In genomic region chr15:70078578-70079417, GRCh38 we compare ENCODE assay signal across 2 cellular contexts.
A peak's percentile ranks its signal among the peaks of the same experiment; 100 is the strongest.
TF ChIP-seq lines count a peak whose summit lies in the region.

No MANE protein-coding gene starts in this region.

TF ChIP-seq in GM12878, 131 proteins besides CTCF, POLR2A, EP300 and RAD21:
- TF ChIP-seq, protein P1, sequence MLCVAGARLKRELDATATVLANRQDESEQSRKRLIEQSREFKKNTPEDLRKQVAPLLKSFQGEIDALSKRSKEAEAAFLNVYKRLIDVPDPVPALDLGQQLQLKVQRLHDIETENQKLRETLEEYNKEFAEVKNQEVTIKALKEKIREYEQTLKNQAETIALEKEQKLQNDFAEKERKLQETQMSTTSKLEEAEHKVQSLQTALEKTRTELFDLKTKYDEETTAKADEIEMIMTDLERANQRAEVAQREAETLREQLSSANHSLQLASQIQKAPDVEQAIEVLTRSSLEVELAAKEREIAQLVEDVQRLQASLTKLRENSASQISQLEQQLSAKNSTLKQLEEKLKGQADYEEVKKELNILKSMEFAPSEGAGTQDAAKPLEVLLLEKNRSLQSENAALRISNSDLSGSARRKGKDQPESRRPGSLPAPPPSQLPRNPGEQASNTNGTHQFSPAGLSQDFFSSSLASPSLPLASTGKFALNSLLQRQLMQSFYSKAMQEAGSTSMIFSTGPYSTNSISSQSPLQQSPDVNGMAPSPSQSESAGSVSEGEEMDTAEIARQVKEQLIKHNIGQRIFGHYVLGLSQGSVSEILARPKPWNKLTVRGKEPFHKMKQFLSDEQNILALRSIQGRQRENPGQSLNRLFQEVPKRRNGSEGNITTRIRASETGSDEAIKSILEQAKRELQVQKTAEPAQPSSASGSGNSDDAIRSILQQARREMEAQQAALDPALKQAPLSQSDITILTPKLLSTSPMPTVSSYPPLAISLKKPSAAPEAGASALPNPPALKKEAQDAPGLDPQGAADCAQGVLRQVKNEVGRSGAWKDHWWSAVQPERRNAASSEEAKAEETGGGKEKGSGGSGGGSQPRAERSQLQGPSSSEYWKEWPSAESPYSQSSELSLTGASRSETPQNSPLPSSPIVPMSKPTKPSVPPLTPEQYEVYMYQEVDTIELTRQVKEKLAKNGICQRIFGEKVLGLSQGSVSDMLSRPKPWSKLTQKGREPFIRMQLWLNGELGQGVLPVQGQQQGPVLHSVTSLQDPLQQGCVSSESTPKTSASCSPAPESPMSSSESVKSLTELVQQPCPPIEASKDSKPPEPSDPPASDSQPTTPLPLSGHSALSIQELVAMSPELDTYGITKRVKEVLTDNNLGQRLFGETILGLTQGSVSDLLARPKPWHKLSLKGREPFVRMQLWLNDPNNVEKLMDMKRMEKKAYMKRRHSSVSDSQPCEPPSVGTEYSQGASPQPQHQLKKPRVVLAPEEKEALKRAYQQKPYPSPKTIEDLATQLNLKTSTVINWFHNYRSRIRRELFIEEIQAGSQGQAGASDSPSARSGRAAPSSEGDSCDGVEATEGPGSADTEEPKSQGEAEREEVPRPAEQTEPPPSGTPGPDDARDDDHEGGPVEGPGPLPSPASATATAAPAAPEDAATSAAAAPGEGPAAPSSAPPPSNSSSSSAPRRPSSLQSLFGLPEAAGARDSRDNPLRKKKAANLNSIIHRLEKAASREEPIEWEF (IDR thresholded peaks at IDR 0.05; ENCODE audit: insufficient replicate concordance, low read depth, low read length), result no peak
- TF ChIP-seq EGR1 (IDR thresholded peaks at IDR 0.05; ENCODE audit: borderline replicate concordance in 1 of 2, low read depth in 2 of 2, low read length in 2 of 2) (no peak), CBFB (IDR thresholded peaks at IDR 0.05; ENCODE audit: low read depth) (no peak), ZNF622 (IDR thresholded peaks at IDR 0.05) (no peak), RUNX3 (IDR thresholded peaks at IDR 0.05; ENCODE audit: low read length) (no peak), JUNB (IDR thresholded peaks at IDR 0.05) (no peak), ZNF207 (IDR thresholded peaks at IDR 0.05; ENCODE audit: borderline replicate concordance) (no peak), TAF1 (IDR thresholded peaks at IDR 0.05; ENCODE audit: borderline replicate concordance, low read depth, low read length) (no peak), KLF5 (IDR thresholded peaks at IDR 0.05; ENCODE audit: partially characterized antibody) (no peak), E2F8 (IDR thresholded peaks at IDR 0.05; ENCODE audit: low read depth, partially characterized antibody) (no peak), PBX3 (IDR thresholded peaks at IDR 0.05; ENCODE audit: insufficient replicate concordance, low read depth, low read length) (no peak), RB1 (IDR thresholded peaks at IDR 0.05; ENCODE audit: borderline replicate concordance) (no peak), ZNF384 (IDR thresholded peaks at IDR 0.05; ENCODE audit: borderline replicate concordance, low read depth, low read length) (no peak), ZBED1 (IDR thresholded peaks at IDR 0.05; ENCODE audit: borderline replicate concordance) (no peak), SIX5 (IDR thresholded peaks at IDR 0.05; ENCODE audit: low read depth, low read length, severe bottlenecking) (no peak), STAT1 (conservative IDR thresholded peaks at IDR 0.05) (no peak), BRCA1 (IDR thresholded peaks at IDR 0.05; ENCODE audit: low read depth, low read length) (no peak)
- TF ChIP-seq, protein P2, sequence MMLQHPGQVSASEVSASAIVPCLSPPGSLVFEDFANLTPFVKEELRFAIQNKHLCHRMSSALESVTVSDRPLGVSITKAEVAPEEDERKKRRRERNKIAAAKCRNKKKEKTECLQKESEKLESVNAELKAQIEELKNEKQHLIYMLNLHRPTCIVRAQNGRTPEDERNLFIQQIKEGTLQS (IDR thresholded peaks at IDR 0.05; ENCODE audit: borderline replicate concordance, extremely low read depth, low read depth, low read length), result no peak

TF ChIP-seq in HepG2, 621 proteins besides CTCF, POLR2A, EP300 and RAD21 (continues in another document):
- TF ChIP-seq CBFB (CRISPR knock-in tag; IDR thresholded peaks at IDR 0.05), result no peak
- TF ChIP-seq RARA (CRISPR knock-in tag; IDR thresholded peaks at IDR 0.05), result peak; percentile 96
- TF ChIP-seq PRPF4 (IDR thresholded peaks at IDR 0.05; ENCODE audit: low read depth, low read length, poor library complexity, severe bottlenecking), result no peak
- no peak for TF ChIP-seq HNF1A (IDR thresholded peaks at IDR 0.05; ENCODE audit: low read depth)
- TF ChIP-seq HNF1A (CRISPR knock-in tag; IDR thresholded peaks at IDR 0.05; ENCODE audit: borderline replicate concordance), result peak; percentile 91
- TF ChIP-seq ONECUT2 (CRISPR knock-in tag; IDR thresholded peaks at IDR 0.05), result no peak
- 0 out of 2 replicates have a peak, but pooled peaks have one; percentile 63 for TF ChIP-seq PAX8 (CRISPR knock-in tag; IDR thresholded peaks at IDR 0.05; ENCODE audit: borderline replicate concordance)
- TF ChIP-seq ZNF761 (CRISPR knock-in tag; conservative IDR thresholded peaks at IDR 0.05), result peak; percentile 87
- peak; percentile 74 for TF ChIP-seq SP4 (CRISPR knock-in tag; IDR thresholded peaks at IDR 0.05)
- TF ChIP-seq MBNL3 (CRISPR knock-in tag; conservative IDR thresholded peaks at IDR 0.05), result no peak
- peak; percentile 85; the same call in 1 of the 2 replicates for TF ChIP-seq SPEN (CRISPR knock-in tag; IDR thresholded peaks at IDR 0.05; ENCODE audit: low read depth)
- TF ChIP-seq IRF2 (CRISPR knock-in tag; IDR thresholded peaks at IDR 0.05), result peak; percentile 56; the same call in 1 of the 2 replicates
- TF ChIP-seq, protein P3, sequence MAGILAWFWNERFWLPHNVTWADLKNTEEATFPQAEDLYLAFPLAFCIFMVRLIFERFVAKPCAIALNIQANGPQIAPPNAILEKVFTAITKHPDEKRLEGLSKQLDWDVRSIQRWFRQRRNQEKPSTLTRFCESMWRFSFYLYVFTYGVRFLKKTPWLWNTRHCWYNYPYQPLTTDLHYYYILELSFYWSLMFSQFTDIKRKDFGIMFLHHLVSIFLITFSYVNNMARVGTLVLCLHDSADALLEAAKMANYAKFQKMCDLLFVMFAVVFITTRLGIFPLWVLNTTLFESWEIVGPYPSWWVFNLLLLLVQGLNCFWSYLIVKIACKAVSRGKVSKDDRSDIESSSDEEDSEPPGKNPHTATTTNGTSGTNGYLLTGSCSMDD (CRISPR knock-in tag; IDR thresholded peaks at IDR 0.05), result no peak
- peak; percentile 91 for TF ChIP-seq FOXA3 (CRISPR knock-in tag; IDR thresholded peaks at IDR 0.05)
- 0 out of 2 replicates have a peak, but pooled peaks have one; percentile 50 for TF ChIP-seq SP140L (CRISPR knock-in tag; IDR thresholded peaks at IDR 0.05; ENCODE audit: borderline replicate concordance)
- TF ChIP-seq THRA (CRISPR knock-in tag; IDR thresholded peaks at IDR 0.05; ENCODE audit: borderline replicate concordance), result peak; percentile 77; the same call in 1 of the 2 replicates
- peak; percentile 48; the same call in 1 of the 2 replicates for TF ChIP-seq ELF3 (CRISPR knock-in tag; IDR thresholded peaks at IDR 0.05)
- TF ChIP-seq NR2C2 (CRISPR knock-in tag; IDR thresholded peaks at IDR 0.05; ENCODE audit: borderline replicate concordance), result peak; percentile 81
- peak; percentile 89 for TF ChIP-seq ARID4A (CRISPR knock-in tag; IDR thresholded peaks at IDR 0.05; ENCODE audit: borderline replicate concordance)
- no peak for TF ChIP-seq CENPT (CRISPR knock-in tag; IDR thresholded peaks at IDR 0.05; ENCODE audit: low read depth)
- peak; percentile 88 for TF ChIP-seq PITX1 (CRISPR knock-in tag; IDR thresholded peaks at IDR 0.05)
- TF ChIP-seq SP2 (CRISPR knock-in tag; IDR thresholded peaks at IDR 0.05), result no peak
- peak in 1 of 2 experiments; percentile 68; a peak in 3 of 4 replicates for TF ChIP-seq HMGXB4 (CRISPR knock-in tag; IDR thresholded peaks at IDR 0.05; ENCODE audit: borderline replicate concordance in 1 of 2, low read depth in 1 of 2)
- no peak for TF ChIP-seq PRDM4 (CRISPR knock-in tag; IDR thresholded peaks at IDR 0.05; ENCODE audit: borderline replicate concordance)
- peak; percentile 45; the same call in 1 of the 2 replicates for TF ChIP-seq ZMYM3 (CRISPR knock-in tag; IDR thresholded peaks at IDR 0.05)
- TF ChIP-seq YEATS2 (CRISPR knock-in tag; IDR thresholded peaks at IDR 0.05; ENCODE audit: borderline replicate concordance), result 0 out of 2 replicates have a peak, but pooled peaks have one; percentile 23
